16 cellular contexts compared by ENCODE assay signal in genomic region chr16:85375282-85375681, GRCh38.
"Had no signal": no experiment of that assay in that cellular context is flagged by ENCODE, and none has a peak within 500 bp of the region (broad histone marks: within the 10 kb centered on the region; RNA-seq: fewer than 3 reads in every experiment).

No MANE protein-coding gene starts in this region.

- H3K9me3 Mint-ChIP-seq: endodermal cell; naive thymus-derived CD8-positive, alpha-beta T cell; stimulated activated memory B cell treated with anti-CD40 and anti-IgM and Interleukin-4, amounts not matched to agents 10 μg/mL and 1 μg/mL and 100 μg/mL, for 72 hours; stimulated activated naive CD8-positive, alpha-beta T cell treated with anti-CD3 and anti-CD28 coated beads, Interleukin-15, Interleukin-2, amounts not matched to agents 100 ng/mL and 50 ng/mL, for 24 hours had no signal

- H3K4me3 Mint-ChIP-seq: endodermal cell; naive thymus-derived CD8-positive, alpha-beta T cell; stimulated activated memory B cell treated with anti-CD40 and anti-IgM and Interleukin-4, amounts not matched to agents 10 μg/mL and 1 μg/mL and 100 μg/mL, for 72 hours; stimulated activated naive CD8-positive, alpha-beta T cell treated with anti-CD3 and anti-CD28 coated beads, Interleukin-15, Interleukin-2, amounts not matched to agents 100 ng/mL and 50 ng/mL, for 24 hours had no signal

- H3K4me1 Mint-ChIP-seq: stimulated activated memory B cell treated with anti-CD40 and anti-IgM and Interleukin-4, amounts not matched to agents 10 μg/mL and 1 μg/mL and 100 μg/mL, for 72 hours had no signal

- H3K9me3 ChIP-seq: right lobe of liver, spleen had no signal

- DNase-seq: central memory CD4-positive, alpha-beta T cell; effector CD4-positive, alpha-beta T cell; endodermal cell; erythroblast; foreskin melanocyte; head of caudate nucleus; hippocampal formation; naive thymus-derived CD8-positive, alpha-beta T cell; spleen; stimulated activated CD4-positive, alpha-beta T cell treated with anti-CD3 and anti-CD28 coated beads, Interleukin-15, amount 100 ng/mL, for 24 hours; stimulated activated CD4-positive, alpha-beta T cell treated with anti-CD3 and anti-CD28 coated beads, Interleukin-1b, Interleukin-23, amount 100 ng/mL, for 48 hours; stimulated activated CD4-positive, alpha-beta T cell treated with anti-CD3 and anti-CD28 coated beads, Interleukin-4, amount 100 ng/mL, for 24 hours had no signal

- ATAC-seq: naive thymus-derived CD8-positive, alpha-beta T cell; stimulated activated memory B cell treated with anti-CD40 and anti-IgM and Interleukin-4, amounts not matched to agents 10 μg/mL and 1 μg/mL and 100 μg/mL, for 72 hours had no signal

- H3K27ac Mint-ChIP-seq: endodermal cell; stimulated activated memory B cell treated with anti-CD40 and anti-IgM and Interleukin-4, amounts not matched to agents 10 μg/mL and 1 μg/mL and 100 μg/mL, for 72 hours; stimulated activated naive CD8-positive, alpha-beta T cell treated with anti-CD3 and anti-CD28 coated beads, Interleukin-15, Interleukin-2, amounts not matched to agents 100 ng/mL and 50 ng/mL, for 24 hours had no signal

- H3K36me3 Mint-ChIP-seq: naive thymus-derived CD8-positive, alpha-beta T cell; stimulated activated memory B cell treated with anti-CD40 and anti-IgM and Interleukin-4, amounts not matched to agents 10 μg/mL and 1 μg/mL and 100 μg/mL, for 72 hours had no signal

- H3K4me3 ChIP-seq: coronary artery, right lobe of liver, spleen had no signal

- H3K36me3 ChIP-seq: right lobe of liver, spleen had no signal

- H3K27me3 ChIP-seq: right lobe of liver had no signal
